9 cellular contexts compared by ENCODE assay signal in genomic region chr3:126082334-126083137, GRCh38. TPM values are rescaled to one million over a fixed set of nuclear protein-coding genes. Genes with fewer than 3 reads are reported as not detected.
DNase-seq lines count a peak whose midpoint lies in the region; ATAC-seq, FAIRE-seq and TF ChIP-seq lines count a peak whose summit lies in the region.
"Had no signal": no experiment of that assay in that cellular context is flagged by ENCODE, and none has a peak within 500 bp of the region (broad histone marks: within the 10 kb centered on the region; RNA-seq: fewer than 3 reads in every experiment).

No MANE protein-coding gene starts in this region.

- TF ChIP-seq POLR2A in HepG2 (IDR thresholded peaks at IDR 0.05; ENCODE audit: insufficient read depth in 1 of 2, low read depth in 2 of 2, low read length in 2 of 2) (no peak), right lobe of liver (IDR thresholded peaks at IDR 0.05) (no peak)

- no peak for TF ChIP-seq CTCF in HepG2 (CRISPR knock-in tag; IDR thresholded peaks at IDR 0.05)
- no peak for TF ChIP-seq CTCF in right lobe of liver (IDR thresholded peaks at IDR 0.05)
- TF ChIP-seq CTCF in lung (IDR thresholded peaks at IDR 0.05; ENCODE audit: control extremely low read depth, extremely low read depth) = no peak

- H3K4me1 Mint-ChIP-seq in activated naive CD8-positive, alpha-beta T cell treated with anti-CD3 and anti-CD28 coated beads, Interleukin-2, amount 10 ng/mL, durations not matched to agents 7 days and 5 days = peaks cover 19% of the 10 kb centered on the region

- POLR2A ChIA-PET in HepG2 (lab: Yijun Ruan, JAX) = no interaction called here
- POLR2A ChIA-PET in activated naive CD8-positive, alpha-beta T cell treated with anti-CD3 and anti-CD28 coated beads, Interleukin-2, amount 10 ng/mL, durations not matched to agents 7 days and 5 days (lab: Charles Lee) = no interaction called here

- no peak for FAIRE-seq in HepG2 (lab: Jason Lieb, UNC)

- no peaks in the 10 kb centered on the region for H4K20me1 ChIP-seq in HepG2 (ENCODE audit: insufficient read depth, low read length)

- no peak for TF ChIP-seq EP300 in HepG2 (IDR thresholded peaks at IDR 0.05; ENCODE audit: low read depth in 2 of 2, low read length in 2 of 2)
- TF ChIP-seq EP300 in HepG2 (CRISPR knock-in tag; IDR thresholded peaks at IDR 0.05; ENCODE audit: borderline replicate concordance) = no peak

- H3K36me3 Mint-ChIP-seq in activated naive CD8-positive, alpha-beta T cell treated with anti-CD3 and anti-CD28 coated beads, Interleukin-2, amount 10 ng/mL, durations not matched to agents 7 days and 5 days = peaks cover 7% of the 10 kb centered on the region

- H3K27me3 ChIP-seq in HepG2 (ENCODE audit: control insufficient read depth in 1 of 2, insufficient read depth in 2 of 2, low read length in 2 of 2) = no peaks in the 10 kb centered on the region
- H3K27me3 ChIP-seq in right lobe of liver = no peaks in the 10 kb centered on the region
- no peaks in the 10 kb centered on the region for H3K27me3 ChIP-seq in lung (ENCODE audit: control insufficient read depth, insufficient read depth)

- H3K79me2 ChIP-seq in HepG2 (ENCODE audit: insufficient read depth, low read length) = no peaks in the 10 kb centered on the region

- peaks cover 3% of the 10 kb centered on the region for H3K9me3 Mint-ChIP-seq in activated naive CD8-positive, alpha-beta T cell treated with anti-CD3 and anti-CD28 coated beads, Interleukin-2, amount 10 ng/mL, durations not matched to agents 7 days and 5 days

- intact Hi-C loops in HepG2 (cut with micrococcal nuclease; ENCODE audit: unreplicated experiment) (loop anchor here (5.0 kb wide), 2 partner anchors 90 to 110 kb away; no protein-coding TSS in a partner anchor), right lobe of liver (cut with DNase I) (no loop called here)

- peaks cover 27% of the 10 kb centered on the region for H3K4me1 ChIP-seq in HepG2 (ENCODE audit: insufficient read depth, low read length)
- no peaks in the 10 kb centered on the region for H3K4me1 ChIP-seq in right lobe of liver
- no peaks in the 10 kb centered on the region for H3K4me1 ChIP-seq in lung (ENCODE audit: control insufficient read depth in 2 of 2, insufficient read depth in 2 of 2, low read length in 2 of 2)

- H3K36me3 ChIP-seq in HepG2 (replicated peaks in 1 of 2; ENCODE audit: control insufficient read depth in 1 of 2, insufficient read depth in 2 of 2, low read length in 2 of 2) = no peaks in the 10 kb centered on the region
- no peaks in the 10 kb centered on the region for H3K36me3 ChIP-seq in right lobe of liver
- no peaks in the 10 kb centered on the region for H3K36me3 ChIP-seq in lung (ENCODE audit: control insufficient read depth in 2 of 2, insufficient read depth in 2 of 2, low read length in 2 of 2)

- ATAC-seq in HepG2 (peak; percentile 5), right lobe of liver (no peak), lung (ENCODE audit: insufficient read depth, low FRiP score) (no peak), HG03565 (IDR thresholded peaks at IDR 0.05; ENCODE audit: unreplicated experiment) (no peak)
- no peak for ATAC-seq in activated naive CD8-positive, alpha-beta T cell treated with anti-CD3 and anti-CD28 coated beads, Interleukin-2, amount 10 ng/mL, durations not matched to agents 7 days and 5 days (ENCODE audit: low read depth)

- TF ChIP-seq RAD21 in HepG2 (CRISPR knock-in tag; IDR thresholded peaks at IDR 0.05) = no peak

- DNase-seq in HepG2 (ENCODE audit: low spot score) (no peak), right lobe of liver (no peak), lung (ENCODE audit: low spot score) (no peak), NCI-H2029 treated with DMSO at 0.1 percent for 48 hours (lab: John Stamatoyannopoulos, UW) (no peak), AML-193 (lab: John Stamatoyannopoulos, UW) (no peak)
- no peak for DNase-seq in activated naive CD8-positive, alpha-beta T cell treated with anti-CD3 and anti-CD28 coated beads, Interleukin-2, amount 10 ng/mL, durations not matched to agents 7 days and 5 days
- DNase-seq in stimulated activated CD4-positive, alpha-beta T cell treated with anti-CD3 and anti-CD28 coated beads, Interleukin-4, amount 100 ng/mL, for 1 hour = no peak
- DNase-seq: NCI-H2227 treated with DMSO at 0.1 percent for 48 hours had no signal

- no peak overlapping the region for H2AFZ ChIP-seq in HepG2 (ENCODE audit: low read length)

- peak overlapping the region; percentile 78; the same call in 1 of the 2 replicates for H3K9ac ChIP-seq in HepG2 (ENCODE audit: insufficient read depth, low read depth, low read length)

- H3K27me3 Mint-ChIP-seq in activated naive CD8-positive, alpha-beta T cell treated with anti-CD3 and anti-CD28 coated beads, Interleukin-2, amount 10 ng/mL, durations not matched to agents 7 days and 5 days = no peaks in the 10 kb centered on the region

- H3K4me3 ChIP-seq in HepG2 (replicated peaks in 1 of 3; ENCODE audit: insufficient read depth in 1 of 3, low read depth in 2 of 3, low read length in 3 of 3) (peak overlapping the region in 2 of 3 experiments; percentile 79 to 94; a peak in 4 of 6 replicates), right lobe of liver (no peak overlapping the region), lung (no peak overlapping the region)

- peak overlapping the region; percentile 86 for H3K27ac Mint-ChIP-seq in activated naive CD8-positive, alpha-beta T cell treated with anti-CD3 and anti-CD28 coated beads, Interleukin-2, amount 10 ng/mL, durations not matched to agents 7 days and 5 days

- peaks cover 7% of the 10 kb centered on the region for H3K9me3 ChIP-seq in HepG2 (ENCODE audit: low read length)
- no peaks in the 10 kb centered on the region for H3K9me3 ChIP-seq in right lobe of liver
- no peaks in the 10 kb centered on the region for H3K9me3 ChIP-seq in lung (ENCODE audit: control insufficient read depth in 2 of 2, insufficient read depth in 1 of 2, low read length in 1 of 2)

- H3K4me2 ChIP-seq in HepG2 (ENCODE audit: low read depth, low read length) = peak overlapping the region; percentile 79

- H3K27ac ChIP-seq in HepG2 (ENCODE audit: extremely low read length, insufficient read depth, low read length) (peak overlapping the region; percentile 76), right lobe of liver (no peak overlapping the region), lung (ENCODE audit: low read depth in 1 of 2, low read length in 1 of 2) (peak overlapping the region; percentile 3 to 13)

- in situ Hi-C loops in HepG2 (cut with HindIII; ENCODE audit: extremely low pct_ligation_motif_present, low pct_unique_long_range_greater_than_20kb) = no loop called here

- TSS peak; percentile 66 for BruUV-seq in HepG2 (replicated peaks; lab: Mats Ljungman, UMichigan)

- CTCF ChIA-PET in HepG2 (lab: Yijun Ruan, JAX; ENCODE audit: low intra/inter-chr PET ratio, low total read pairs) = no interaction called here

- H3K4me3 Mint-ChIP-seq in activated naive CD8-positive, alpha-beta T cell treated with anti-CD3 and anti-CD28 coated beads, Interleukin-2, amount 10 ng/mL, durations not matched to agents 7 days and 5 days = peak overlapping the region; percentile 92

- WGBS in HepG2 (ENCODE audit: low lambda C conversion rate) = 88% methylated on average over 2 of the region's 15 CpGs
- no CpG with 5 or more reads among the region's 15 CpGs for WGBS in right lobe of liver (ENCODE audit: insufficient coverage, low coverage, low lambda C conversion rate, missing lambda C conversion rate)
- WGBS in lung, 2 donors = 94 to 97% methylated on average over 15 of the region's 15 CpGs

TF ChIP-seq in HepG2, 621 proteins besides CTCF, POLR2A, EP300 and RAD21 (continues in another document):
- TF ChIP-seq ZFP90 (CRISPR knock-in tag; IDR thresholded peaks at IDR 0.05; ENCODE audit: borderline replicate concordance) (no peak), TBL1XR1 (IDR thresholded peaks at IDR 0.05; ENCODE audit: borderline replicate concordance, low read length, partially characterized antibody) (no peak), RCOR2 (CRISPR knock-in tag; IDR thresholded peaks at IDR 0.05) (0 out of 2 replicates have a peak, but pooled peaks have one; percentile 29)

RNA-seq across cellular contexts. Expression of gene SLC41A3, which starts 1.4 kb away (rescaled TPM):
- total RNA-seq in HepG2 (2016; rRNA removed; fragmentation: Illumina TruSeq; extraction: Trizol) (16.2 and 26.0 TPM in 2 replicates), right lobe of liver (10 to 100 TPM; 12.7 to 29.1 (median 15.9) TPM), lung (10 to 100 TPM; 37.8 to 50.2 TPM)
- 13.0 and 13.9 TPM in 2 replicates for total RNA-seq in HepG2 (2016; cell fraction: cytosol; rRNA removed; fragmentation: Illumina TruSeq; extraction: Trizol; ENCODE audit: low read depth)
- 14.4 and 25.9 TPM in 2 replicates for total RNA-seq in HepG2 (2016; cell fraction: insoluble cytoplasmic fraction; rRNA removed; fragmentation: Illumina TruSeq; extraction: Trizol)
- 26.7 and 29.5 TPM in 2 replicates for total RNA-seq in HepG2 (2016; cell fraction: membrane; rRNA removed; fragmentation: Illumina TruSeq; extraction: Trizol)
- 29.5 and 32.0 TPM in 2 replicates for total RNA-seq in HepG2 (2016; cell fraction: nucleus; rRNA removed; fragmentation: Illumina TruSeq; extraction: Trizol)
- polyA plus RNA-seq in HepG2 (2011; rRNA removed) (71.1 and 86.1 TPM in 2 replicates), lung (10 to 100 TPM; 16.9 to 31.9 TPM)
- polyA plus RNA-seq in HepG2 (2011; cell fraction: cytosol; rRNA removed) = 96.6 and 106 TPM in 2 replicates
- polyA plus RNA-seq in HepG2 (2011; cell fraction: nucleus; rRNA removed) = 91.3 and 94.1 TPM in 2 replicates
- polyA plus RNA-seq in HepG2 (2012) = 29.5 and 44.0 TPM in 2 replicates
- 14.8 and 14.9 TPM in 2 replicates for polyA plus RNA-seq in HepG2 (2016; cell fraction: cytosol; fragmentation: Illumina TruSeq; extraction: Trizol; ENCODE audit: low read depth)
- 15.7 and 17.4 TPM in 2 replicates for polyA plus RNA-seq in HepG2 (2016; cell fraction: insoluble cytoplasmic fraction; fragmentation: Illumina TruSeq; extraction: Trizol; ENCODE audit: low read depth)
- 21.4 and 26.3 TPM in 2 replicates for polyA plus RNA-seq in HepG2 (2016; cell fraction: membrane; fragmentation: Illumina TruSeq; extraction: Trizol; ENCODE audit: low read depth)
- 46.8 and 48.2 TPM in 2 replicates for polyA plus RNA-seq in HepG2 (2016; cell fraction: nucleus; fragmentation: Illumina TruSeq; extraction: Trizol; ENCODE audit: insufficient read depth, low read depth)
- polyA minus RNA-seq in HepG2 (2011; rRNA and poly(A)+ RNA removed; ENCODE audit: low replicate concordance) = 115 and 139 TPM in 2 replicates
- 31.0 and 41.7 TPM in 2 replicates for polyA minus RNA-seq in HepG2 (2011; cell fraction: cytosol; rRNA and poly(A)+ RNA removed)
- polyA minus RNA-seq in HepG2 (2011; cell fraction: nucleus; rRNA and poly(A)+ RNA removed) = 32.1 and 40.2 TPM in 2 replicates
- 10 to 100 TPM; 32.2 to 32.4 TPM for total RNA-seq in activated naive CD8-positive, alpha-beta T cell treated with anti-CD3 and anti-CD28 coated beads, Interleukin-2, amount 10 ng/mL, durations not matched to agents 7 days and 5 days

Comparison
In these comparisons a context has a peak if more than half of its experiments do, and no peak if none do; other contexts are left out.
1. H3K27ac ChIP-seq: peak in HepG2 (single experiment) and lung (2 of 2); none in right lobe of liver (0 of 3).
2. H3K4me3 ChIP-seq: peak in HepG2 (2 of 3); none in right lobe of liver (0 of 3) and lung (single experiment).